Comparison of ENCODE assay signal across 1 cellular context in the genomic region with DNA sequence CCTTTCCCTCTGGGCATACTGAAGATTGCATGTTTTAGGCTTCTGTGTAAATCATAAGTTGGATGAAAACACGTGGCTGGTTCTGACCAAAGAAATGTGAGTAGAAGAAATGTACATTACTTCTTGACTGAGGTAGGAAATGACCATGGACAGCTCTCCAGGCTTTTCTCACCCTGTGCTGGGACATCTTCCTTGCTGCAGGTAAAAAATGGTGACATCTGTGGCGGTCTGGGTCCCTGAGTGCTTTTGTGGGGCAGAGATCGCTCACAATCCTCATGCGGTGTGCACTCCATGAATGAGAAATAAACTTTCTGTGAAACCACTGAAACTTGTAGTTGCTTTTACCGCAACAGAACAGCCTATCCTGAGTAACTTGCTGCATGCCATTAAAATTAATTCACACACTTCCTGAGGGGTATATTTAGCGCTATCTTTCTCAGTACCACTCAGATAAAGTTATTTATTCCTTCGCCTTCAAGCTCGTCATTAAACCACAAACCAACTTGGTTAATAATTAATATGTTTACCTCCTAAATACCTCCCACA.
A peak's percentile ranks its signal among the peaks of the same experiment; 100 is the strongest.
TF ChIP-seq lines count a peak whose summit lies in the region.

No MANE protein-coding gene starts in this region.

TF ChIP-seq in HCT116, 20 proteins besides CTCF, POLR2A, EP300 and RAD21 (continued from another document):
- TF ChIP-seq, protein P1, sequence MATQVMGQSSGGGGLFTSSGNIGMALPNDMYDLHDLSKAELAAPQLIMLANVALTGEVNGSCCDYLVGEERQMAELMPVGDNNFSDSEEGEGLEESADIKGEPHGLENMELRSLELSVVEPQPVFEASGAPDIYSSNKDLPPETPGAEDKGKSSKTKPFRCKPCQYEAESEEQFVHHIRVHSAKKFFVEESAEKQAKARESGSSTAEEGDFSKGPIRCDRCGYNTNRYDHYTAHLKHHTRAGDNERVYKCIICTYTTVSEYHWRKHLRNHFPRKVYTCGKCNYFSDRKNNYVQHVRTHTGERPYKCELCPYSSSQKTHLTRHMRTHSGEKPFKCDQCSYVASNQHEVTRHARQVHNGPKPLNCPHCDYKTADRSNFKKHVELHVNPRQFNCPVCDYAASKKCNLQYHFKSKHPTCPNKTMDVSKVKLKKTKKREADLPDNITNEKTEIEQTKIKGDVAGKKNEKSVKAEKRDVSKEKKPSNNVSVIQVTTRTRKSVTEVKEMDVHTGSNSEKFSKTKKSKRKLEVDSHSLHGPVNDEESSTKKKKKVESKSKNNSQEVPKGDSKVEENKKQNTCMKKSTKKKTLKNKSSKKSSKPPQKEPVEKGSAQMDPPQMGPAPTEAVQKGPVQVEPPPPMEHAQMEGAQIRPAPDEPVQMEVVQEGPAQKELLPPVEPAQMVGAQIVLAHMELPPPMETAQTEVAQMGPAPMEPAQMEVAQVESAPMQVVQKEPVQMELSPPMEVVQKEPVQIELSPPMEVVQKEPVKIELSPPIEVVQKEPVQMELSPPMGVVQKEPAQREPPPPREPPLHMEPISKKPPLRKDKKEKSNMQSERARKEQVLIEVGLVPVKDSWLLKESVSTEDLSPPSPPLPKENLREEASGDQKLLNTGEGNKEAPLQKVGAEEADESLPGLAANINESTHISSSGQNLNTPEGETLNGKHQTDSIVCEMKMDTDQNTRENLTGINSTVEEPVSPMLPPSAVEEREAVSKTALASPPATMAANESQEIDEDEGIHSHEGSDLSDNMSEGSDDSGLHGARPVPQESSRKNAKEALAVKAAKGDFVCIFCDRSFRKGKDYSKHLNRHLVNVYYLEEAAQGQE (IDR thresholded peaks at IDR 0.05; ENCODE audit: low read depth) = peak; percentile 30
- TF ChIP-seq EZH2 (IDR thresholded peaks at IDR 0.05) (no peak), ZNF274 (IDR thresholded peaks at IDR 0.05; ENCODE audit: low read depth, low read length) (no peak)
